In genomic region chr12:27068863-27069262, GRCh38 we compare ENCODE assay signal across 32 cellular contexts. TPM values are rescaled to one million over a fixed set of nuclear protein-coding genes. Genes with fewer than 3 reads are reported as not detected.
"Had no signal": no experiment of that assay in that cellular context is flagged by ENCODE, and none has a peak within 500 bp of the region (broad histone marks: within the 10 kb centered on the region; RNA-seq: fewer than 3 reads in every experiment).

No MANE protein-coding gene starts in this region.

- H3K27ac ChIP-seq: stomach, suprapubic skin, testis, thoracic aorta, thyroid gland, tibial artery, tibial nerve, transverse colon, upper lobe of left lung, upper lobe of right lung, uterus, vagina had no signal

- H3K4me3 Mint-ChIP-seq: stimulated activated effector memory CD8-positive, alpha-beta T cell treated with anti-CD3 and anti-CD28 coated beads, Interleukin-12 subunit alpha, Interleukin-12 subunit beta, amount 100 ng/mL, for 72 hours; stimulated activated memory B cell treated with anti-CD40 and anti-IgM and Interleukin-4, amounts not matched to agents 10 μg/mL and 1 μg/mL and 100 μg/mL, for 72 hours; stimulated activated naive B cell treated with anti-CD40 and anti-IgM and Interleukin-4, amounts not matched to agents 10 μg/mL and 1 μg/mL and 100 μg/mL, for 72 hours; stimulated activated naive CD8-positive, alpha-beta T cell treated with anti-CD3 and anti-CD28 coated beads, Interleukin-15, amount 100 ng/mL, for 72 hours; stimulated activated naive CD8-positive, alpha-beta T cell treated with anti-CD3 and anti-CD28 coated beads, Interleukin-15, Interleukin-2, amounts not matched to agents 100 ng/mL and 50 ng/mL, for 24 hours had no signal

- H3K36me3 Mint-ChIP-seq: stimulated activated effector memory CD8-positive, alpha-beta T cell treated with anti-CD3 and anti-CD28 coated beads, Interleukin-12 subunit alpha, Interleukin-12 subunit beta, amount 100 ng/mL, for 72 hours had no signal

- H3K36me3 ChIP-seq: stomach, thoracic aorta, thyroid gland, transverse colon, upper lobe of left lung, upper lobe of right lung, uterus, vagina had no signal

- H3K9me3 ChIP-seq: suprapubic skin, testis, thoracic aorta, thyroid gland, tibial artery, tibial nerve, upper lobe of left lung, uterus, vagina had no signal

- H3K4me1 ChIP-seq: stomach, suprapubic skin, testis, thyroid gland, tibial artery, tibial nerve, transverse colon, upper lobe of left lung, upper lobe of right lung, uterus, vagina had no signal

- H3K9me3 Mint-ChIP-seq: stimulated activated effector memory CD8-positive, alpha-beta T cell treated with anti-CD3 and anti-CD28 coated beads, Interleukin-12 subunit alpha, Interleukin-12 subunit beta, amount 100 ng/mL, for 72 hours; stimulated activated naive CD8-positive, alpha-beta T cell treated with anti-CD3 and anti-CD28 coated beads, Interleukin-15, Interleukin-2, amounts not matched to agents 100 ng/mL and 50 ng/mL, for 24 hours had no signal

- DNase-seq: stimulated activated CD4-positive, alpha-beta T cell treated with anti-CD3 and anti-CD28 coated beads, Interleukin-2, amount 100 ng/mL, for 48 hours; stimulated activated CD4-positive, alpha-beta T cell treated with anti-CD3 and anti-CD28 coated beads, Interleukin-4, amount 100 ng/mL, for 1 hour; stimulated activated CD4-positive, alpha-beta T cell treated with anti-CD3 and anti-CD28 coated beads, Interleukin-4, amount 100 ng/mL, for 24 hours; stimulated activated CD4-positive, alpha-beta T cell treated with anti-CD3 and anti-CD28 coated beads, Interleukin-4, amount 100 ng/mL, for 4 hours; stimulated activated CD8-positive, alpha-beta memory T cell treated with anti-CD3 and anti-CD28 coated beads, Interleukin-4, amount 100 ng/mL, for 48 hours; stimulated activated naive B cell treated with anti-CD40 and anti-IgM and Interleukin-4, amounts not matched to agents 10 μg/mL and 1 μg/mL and 100 μg/mL, for 72 hours; stimulated activated naive CD4-positive, alpha-beta T cell; stimulated activated naive CD4-positive, alpha-beta T cell treated with Interleukin-2 at 50 U/mL for 16 hours; stimulated activated naive CD8-positive, alpha-beta T cell treated with anti-CD3 and anti-CD28 coated beads, Interleukin-15, amount 100 ng/mL, for 72 hours; stimulated activated naive CD8-positive, alpha-beta T cell treated with anti-CD3 and anti-CD28 coated beads, Interleukin-15, Interleukin-2, amounts not matched to agents 100 U/mL and 50 U/mL, for 24 hours; stomach; substantia nigra; testis; thyroid gland; tibial artery; transverse colon; trophoblast cell; upper lobe of right lung; uterus had no signal

- H3K27me3 ChIP-seq: stomach, suprapubic skin, testis, thyroid gland, tibial artery, tibial nerve, transverse colon, upper lobe of left lung, upper lobe of right lung, uterus, vagina had no signal

- H3K4me1 Mint-ChIP-seq: stimulated activated effector memory CD8-positive, alpha-beta T cell treated with anti-CD3 and anti-CD28 coated beads, Interleukin-12 subunit alpha, Interleukin-12 subunit beta, amount 100 ng/mL, for 72 hours; stimulated activated naive CD8-positive, alpha-beta T cell treated with anti-CD3 and anti-CD28 coated beads, Interleukin-15, amount 100 ng/mL, for 72 hours had no signal

- H3K4me3 ChIP-seq: stomach, suprapubic skin, testis, thoracic aorta, thyroid gland, tibial artery, tibial nerve, transverse colon, upper lobe of left lung, upper lobe of right lung, uterus, vagina had no signal

- H3K27me3 Mint-ChIP-seq: stimulated activated memory B cell treated with anti-CD40 and anti-IgM and Interleukin-4, amounts not matched to agents 10 μg/mL and 1 μg/mL and 100 μg/mL, for 72 hours; stimulated activated naive B cell treated with anti-CD40 and anti-IgM and Interleukin-4, amounts not matched to agents 10 μg/mL and 1 μg/mL and 100 μg/mL, for 72 hours; stimulated activated naive CD8-positive, alpha-beta T cell treated with anti-CD3 and anti-CD28 coated beads, Interleukin-15, amount 100 ng/mL, for 72 hours; stimulated activated naive CD8-positive, alpha-beta T cell treated with anti-CD3 and anti-CD28 coated beads, Interleukin-15, Interleukin-2, amounts not matched to agents 100 ng/mL and 50 ng/mL, for 24 hours had no signal

- ATAC-seq: stimulated activated effector memory CD8-positive, alpha-beta T cell treated with anti-CD3 and anti-CD28 coated beads, Interleukin-12 subunit alpha, Interleukin-12 subunit beta, amount 100 ng/mL, for 72 hours; stimulated activated memory B cell treated with anti-CD40 and anti-IgM and Interleukin-4, amounts not matched to agents 10 μg/mL and 1 μg/mL and 100 μg/mL, for 72 hours; stimulated activated naive B cell treated with anti-CD40 and anti-IgM and Interleukin-4, amounts not matched to agents 10 μg/mL and 1 μg/mL and 100 μg/mL, for 72 hours; stimulated activated naive CD8-positive, alpha-beta T cell treated with anti-CD3 and anti-CD28 coated beads, Interleukin-15, amount 100 ng/mL, for 72 hours; upper lobe of right lung had no signal

- H3K27ac Mint-ChIP-seq: stimulated activated effector memory CD8-positive, alpha-beta T cell treated with anti-CD3 and anti-CD28 coated beads, Interleukin-12 subunit alpha, Interleukin-12 subunit beta, amount 100 ng/mL, for 72 hours; stimulated activated memory B cell treated with anti-CD40 and anti-IgM and Interleukin-4, amounts not matched to agents 10 μg/mL and 1 μg/mL and 100 μg/mL, for 72 hours; stimulated activated naive CD8-positive, alpha-beta T cell treated with anti-CD3 and anti-CD28 coated beads, Interleukin-15, amount 100 ng/mL, for 72 hours; stimulated activated naive CD8-positive, alpha-beta T cell treated with anti-CD3 and anti-CD28 coated beads, Interleukin-15, Interleukin-2, amounts not matched to agents 100 ng/mL and 50 ng/mL, for 24 hours had no signal

RNA-seq across cellular contexts. Expression of gene C12orf71, which starts 13.5 kb away (rescaled TPM):
- total RNA-seq: stomach, subcutaneous adipose tissue, suprapubic skin, temporal lobe, thoracic aorta, thyroid gland, tibial nerve, transverse colon, upper lobe of left lung, upper lobe of right lung, ureter, urinary bladder, uterus, vagina had no signal
- polyA plus RNA-seq: stomach, thymus, urinary bladder had no signal
